20 cellular contexts compared by ENCODE assay signal in genomic region chr16:17223576-17223975, GRCh38.
A peak's percentile ranks its signal among the peaks of the same experiment; 100 is the strongest.
DNase-seq lines count a peak whose midpoint lies in the region; ATAC-seq and TF ChIP-seq lines count a peak whose summit lies in the region.
"Had no signal": no experiment of that assay in that cellular context is flagged by ENCODE, and none has a peak within 500 bp of the region (broad histone marks: within the 10 kb centered on the region; RNA-seq: fewer than 3 reads in every experiment).

No MANE protein-coding gene starts in this region.

- peak overlapping the region; percentile 52 to 86 (median 78) for H3K27ac ChIP-seq in esophagus muscularis mucosa (replicated peaks in 1 of 4)
- H3K27ac ChIP-seq in skeletal muscle tissue (ENCODE audit: low read depth, low read length) = peak overlapping the region; percentile 49
- H3K27ac ChIP-seq: A549, C4-2B, GM23248 had no signal

- H3K9ac ChIP-seq in skeletal muscle tissue (ENCODE audit: low read depth in 1 of 3, low read length in 3 of 3) = no peak overlapping the region
- H3K9ac ChIP-seq: GM23248 had no signal

- TF ChIP-seq EP300 in esophagus muscularis mucosa (IDR thresholded peaks at IDR 0.05) = no peak

- no peak for TF ChIP-seq CTCF in esophagus muscularis mucosa (IDR thresholded peaks at IDR 0.05)

- in situ Hi-C loops in ACHN (cut with HindIII; ENCODE audit: low pct_ligation_motif_present, low pct_unique_long_range_greater_than_20kb, low sequenced_read_pairs) = no loop called here

- WGBS in esophagus muscularis mucosa = 93% methylated on average over 3 of the region's 3 CpGs

- H3K9me3 ChIP-seq in esophagus muscularis mucosa (peaks cover 0 to 4% (median 0%) of the 10 kb centered on the region in 4 donors), skeletal muscle tissue (ENCODE audit: control insufficient read depth in 3 of 3, low read length in 3 of 3) (no peaks in the 10 kb centered on the region)
- H3K9me3 ChIP-seq: A549 had no signal

- H3K27me3 ChIP-seq in esophagus muscularis mucosa = no peaks in the 10 kb centered on the region
- H3K27me3 ChIP-seq in skeletal muscle tissue (ENCODE audit: control insufficient read depth in 3 of 3, insufficient read depth in 3 of 3, low read length in 3 of 3) = no peaks in the 10 kb centered on the region

- no peak for TF ChIP-seq POLR2A in esophagus muscularis mucosa (IDR thresholded peaks at IDR 0.05; ENCODE audit: low read depth)

- no peaks in the 10 kb centered on the region for H3K36me3 ChIP-seq in esophagus muscularis mucosa
- H3K36me3 ChIP-seq in skeletal muscle tissue (ENCODE audit: control insufficient read depth in 3 of 3, insufficient read depth in 3 of 3, low read length in 3 of 3) = no peaks in the 10 kb centered on the region
- H3K36me3 ChIP-seq: HAP-1 had no signal

- H3K4me1 ChIP-seq in esophagus muscularis mucosa (peaks cover 20 to 56% (median 46%) of the 10 kb centered on the region in 4 donors), skeletal muscle tissue (ENCODE audit: control insufficient read depth in 3 of 3, insufficient read depth in 3 of 3, low read length in 3 of 3) (peaks cover 20 to 30% (median 27%) of the 10 kb centered on the region in 3 donors)
- H3K4me1 ChIP-seq: A549, HAP-1 had no signal

- no peak for ATAC-seq in left cardiac atrium
- ATAC-seq: A549, SK-N-SH treated with all-trans-retinoic acid at 6 μM for 48 hours had no signal

- intact Hi-C loops in cardiac septum (cut with DNase I) (loop anchor here (10.0 kb wide), 1 partner anchor 241 kb away; no protein-coding TSS in a partner anchor), left cardiac atrium (cut with DNase I) (no loop called here), esophagus muscularis mucosa (cut with DNase I) (no loop called here)

- DNase-seq in cardiac septum (ENCODE audit: low spot score) (peak; percentile 15), left cardiac atrium (no peak), NAMALWA (ENCODE audit: low spot score) (peak; percentile 63), esophagus muscularis mucosa (ENCODE audit: extremely low spot score) (no peak), ACHN (no peak), NCI-H128 (lab: John Stamatoyannopoulos, UW; ENCODE audit: unreplicated experiment) (no peak)
- no peak for DNase-seq in stimulated activated CD4-positive, alpha-beta T cell treated with anti-CD3 and anti-CD28 coated beads, Interleukin-4, amount 100 ng/mL, for 24 hours
- DNase-seq: DMS79 treated with DMSO at 0.1 percent for 48 hours, GM23248, NCI-H1092, NCI-H146, NCI-H446, NCI-H69, RPMI8226, SHP77 treated with DMSO at 0.1 percent for 48 hours had no signal

- H3K4me3 ChIP-seq in esophagus muscularis mucosa (no peak overlapping the region), skeletal muscle tissue (ENCODE audit: low read length in 3 of 3) (no peak overlapping the region)
- H3K4me3 ChIP-seq: A549, GM23248, HAP-1 had no signal

Comparison
In these comparisons a context has a peak if more than half of its experiments do, and no peak if none do; other contexts are left out.
1. DNase-seq: peak in cardiac septum (single experiment) and NAMALWA (single experiment); none in left cardiac atrium (single experiment), esophagus muscularis mucosa (single experiment), stimulated activated CD4-positive, alpha-beta T cell treated with anti-CD3 and anti-CD28 coated beads, Interleukin-4, amount 100 ng/mL, for 24 hours (single experiment), ACHN (single experiment) and NCI-H128 (single experiment).